13 cellular contexts compared by ENCODE assay signal in genomic region chr11:133078012-133078411, GRCh38.
DNase-seq lines count a peak whose midpoint lies in the region; ATAC-seq and TF ChIP-seq lines count a peak whose summit lies in the region.
"Had no signal": no experiment of that assay in that cellular context is flagged by ENCODE, and none has a peak within 500 bp of the region (broad histone marks: within the 10 kb centered on the region; RNA-seq: fewer than 3 reads in every experiment).

No MANE protein-coding gene starts in this region.

- no peak overlapping the region for H2AK5ac ChIP-seq in trophoblast cell (ENCODE audit: low read length)

- H3K4me3 ChIP-seq in SK-N-SH (ENCODE audit: low read depth in 2 of 2, low read length in 1 of 2) = no peak overlapping the region
- no peak overlapping the region for H3K4me3 ChIP-seq in trophoblast cell (ENCODE audit: low read depth, low read length)
- H3K4me3 ChIP-seq in ascending aorta = no peak overlapping the region
- H3K4me3 ChIP-seq: A549, GM23338, HAP-1 had no signal

- no peak for TF ChIP-seq EP300 in SK-N-SH (IDR thresholded peaks at IDR 0.05; ENCODE audit: borderline replicate concordance in 1 of 2, low read depth in 1 of 2, low read length in 1 of 2)

- no peak for TF ChIP-seq RAD21 in SK-N-SH (IDR thresholded peaks at IDR 0.05; ENCODE audit: low read length)

- peak overlapping the region; percentile 62 for H3K23ac ChIP-seq in trophoblast cell (ENCODE audit: low read length)

- H3K79me2 ChIP-seq in SK-N-SH (ENCODE audit: insufficient read depth) (no peaks in the 10 kb centered on the region), trophoblast cell (ENCODE audit: control insufficient read depth, insufficient read depth, low read length, poor library complexity) (no peaks in the 10 kb centered on the region)

- H3K4ac ChIP-seq in trophoblast cell (ENCODE audit: low read depth, low read length) = no peak overlapping the region

- H4K12ac ChIP-seq in trophoblast cell (ENCODE audit: low read depth, low read length) = no peak overlapping the region

- H2BK5ac ChIP-seq in trophoblast cell (ENCODE audit: low read depth, low read length, poor library complexity) = no peak overlapping the region

- no peak overlapping the region for H4K91ac ChIP-seq in trophoblast cell (ENCODE audit: low read depth, low read length)

- no peaks in the 10 kb centered on the region; a peak in 1 of 4 replicates for H3K4me1 ChIP-seq in SK-N-SH (ENCODE audit: control insufficient read depth in 1 of 2, insufficient read depth in 2 of 2, low read depth in 1 of 2, low read length in 1 of 2)
- no peaks in the 10 kb centered on the region for H3K4me1 ChIP-seq in trophoblast cell (ENCODE audit: control insufficient read depth in 1 of 2, insufficient read depth in 2 of 2, low read length in 2 of 2)
- H3K4me1 ChIP-seq in ascending aorta = no peaks in the 10 kb centered on the region
- H3K4me1 ChIP-seq: A549, Caco-2, HAP-1 had no signal

- H2AFZ ChIP-seq in SK-N-SH (ENCODE audit: low read depth) (0 out of 2 replicates have a peak overlapping the region, but pooled peaks have one; percentile 11), trophoblast cell (ENCODE audit: insufficient read depth, low read length, poor library complexity) (no peak overlapping the region)
- H2AFZ ChIP-seq: GM23338 had no signal

- WGBS in SK-N-SH (ENCODE audit: low lambda C conversion rate) = 18% methylated on average over 16 of the region's 16 CpGs
- no CpG with 5 or more reads among the region's 16 CpGs for WGBS in trophoblast cell (ENCODE audit: extremely low coverage, insufficient coverage, insufficient read length)

- H3K9me3 ChIP-seq in SK-N-SH (no peaks in the 10 kb centered on the region), trophoblast cell (ENCODE audit: insufficient read depth, low read depth, low read length) (peaks cover 4% of the 10 kb centered on the region), ascending aorta (no peaks in the 10 kb centered on the region)
- H3K9me3 ChIP-seq: A549, Caco-2, HAP-1 had no signal

- CTCF ChIA-PET in SK-N-SH (lab: Yijun Ruan, JAX) = interaction anchor here (0.6 to 8.6 kb wide), 34 partner anchors 9 to 1362 kb away, joined by 3 to 114 read pairs (median 4); no protein-coding TSS in a partner anchor

- H3F3A ChIP-seq in SK-N-SH (replicated peaks; ENCODE audit: insufficient read depth) = no peaks in the 10 kb centered on the region

- intact Hi-C loops in ascending aorta (cut with DNase I) = loop anchor here (5.0 kb wide), 1 partner anchor 759 kb away; no protein-coding TSS in a partner anchor

- H4K8ac ChIP-seq in trophoblast cell (ENCODE audit: low read depth, low read length) = no peak overlapping the region

- no peaks in the 10 kb centered on the region for H3K36me3 ChIP-seq in SK-N-SH (replicated peaks in 1 of 2; ENCODE audit: control insufficient read depth in 1 of 2, insufficient read depth in 2 of 2, low read length in 1 of 2)
- no peaks in the 10 kb centered on the region for H3K36me3 ChIP-seq in trophoblast cell (ENCODE audit: control insufficient read depth in 1 of 2, insufficient read depth in 2 of 2, low read length in 2 of 2)
- no peaks in the 10 kb centered on the region for H3K36me3 ChIP-seq in ascending aorta
- H3K36me3 ChIP-seq: HAP-1 had no signal

- H3K9me2 ChIP-seq in SK-N-SH = no peaks in the 10 kb centered on the region

- DNase-seq in NCI-H1417 (lab: John Stamatoyannopoulos, UW) (peak in 2 of 3 experiments; percentile 66 to 75), NCI-H1417 treated with DMSO at 0.1 percent for 48 hours (lab: John Stamatoyannopoulos, UW) (no peak), SK-N-SH (no peak), trophoblast cell (no peak), COR-L47 (lab: John Stamatoyannopoulos, UW) (no peak), ascending aorta (ENCODE audit: low spot score in 2 of 2) (no peak)
- DNase-seq: CD4-positive, alpha-beta memory T cell; GF-D8 had no signal

- H3K27ac ChIP-seq in SK-N-SH (ENCODE audit: low read depth in 2 of 2, low read length in 1 of 2) (no peak overlapping the region), trophoblast cell (ENCODE audit: low read depth, low read length) (no peak overlapping the region), ascending aorta (no peak overlapping the region)
- H3K27ac ChIP-seq: A549 had no signal

- TF ChIP-seq CTCF in SK-N-SH (IDR thresholded peaks at IDR 0.05) (no peak), ascending aorta (IDR thresholded peaks at IDR 0.05) (no peak)

- no peaks in the 10 kb centered on the region for H3K79me1 ChIP-seq in trophoblast cell (ENCODE audit: low read length)

- H3K27me3 ChIP-seq in SK-N-SH (ENCODE audit: insufficient read depth) (no peaks in the 10 kb centered on the region), trophoblast cell (ENCODE audit: insufficient read depth, low read length) (peaks cover 3% of the 10 kb centered on the region), ascending aorta (no peaks in the 10 kb centered on the region)

- no peak for ATAC-seq in SK-N-SH treated with all-trans-retinoic acid at 6 μM for 48 hours

- no peak overlapping the region for H2BK12ac ChIP-seq in trophoblast cell (ENCODE audit: low read length)

- no peaks in the 10 kb centered on the region for H4K20me1 ChIP-seq in SK-N-SH (ENCODE audit: insufficient read depth)

- H3K4me2 ChIP-seq in SK-N-SH (no peak overlapping the region), trophoblast cell (ENCODE audit: low read length) (no peak overlapping the region)
- H3K4me2 ChIP-seq: A549 had no signal

- POLR2A ChIA-PET in SK-N-SH (lab: Yijun Ruan, JAX) = no interaction called here

- no peak overlapping the region for H2BK120ac ChIP-seq in trophoblast cell (ENCODE audit: insufficient read depth, low read length, poor library complexity)

- H3K18ac ChIP-seq in trophoblast cell (ENCODE audit: low read length) = no peak overlapping the region

- no peak overlapping the region for H3K9ac ChIP-seq in SK-N-SH
- no peak overlapping the region for H3K9ac ChIP-seq in trophoblast cell (ENCODE audit: low read length)

- H3K14ac ChIP-seq in trophoblast cell (ENCODE audit: low read length) = no peak overlapping the region

TF ChIP-seq in SK-N-SH, 30 proteins besides CTCF, POLR2A, EP300 and RAD21 (continues in another document):
- no peak for TF ChIP-seq TCF12 (IDR thresholded peaks at IDR 0.05)
- TF ChIP-seq JUND (IDR thresholded peaks at IDR 0.05) = no peak
- TF ChIP-seq NFIC (IDR thresholded peaks at IDR 0.05; ENCODE audit: borderline replicate concordance) = no peak
- no peak for TF ChIP-seq EZH2phosphoT487 (IDR thresholded peaks at IDR 0.05; ENCODE audit: borderline replicate concordance, low read depth)
- TF ChIP-seq RCOR1 (IDR thresholded peaks at IDR 0.05; ENCODE audit: low read length) = no peak
- TF ChIP-seq, protein P1, sequence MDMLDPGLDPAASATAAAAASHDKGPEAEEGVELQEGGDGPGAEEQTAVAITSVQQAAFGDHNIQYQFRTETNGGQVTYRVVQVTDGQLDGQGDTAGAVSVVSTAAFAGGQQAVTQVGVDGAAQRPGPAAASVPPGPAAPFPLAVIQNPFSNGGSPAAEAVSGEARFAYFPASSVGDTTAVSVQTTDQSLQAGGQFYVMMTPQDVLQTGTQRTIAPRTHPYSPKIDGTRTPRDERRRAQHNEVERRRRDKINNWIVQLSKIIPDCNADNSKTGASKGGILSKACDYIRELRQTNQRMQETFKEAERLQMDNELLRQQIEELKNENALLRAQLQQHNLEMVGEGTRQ (IDR thresholded peaks at IDR 0.05; ENCODE audit: borderline replicate concordance, low read depth, low read length) = no peak
- TF ChIP-seq SMC3 (IDR thresholded peaks at IDR 0.05; ENCODE audit: low read depth, low read length) = no peak
- TF ChIP-seq YY1 (IDR thresholded peaks at IDR 0.05; ENCODE audit: low read depth) = no peak
- TF ChIP-seq TAF1 (IDR thresholded peaks at IDR 0.05; ENCODE audit: borderline replicate concordance, low read depth, low read length) = no peak
- no peak for TF ChIP-seq FOXM1 (IDR thresholded peaks at IDR 0.05; ENCODE audit: low read depth)

TF ChIP-seq in SK-N-SH treated with all-trans-retinoic acid at 6 μM for 48 hours, 23 proteins besides CTCF, POLR2A, EP300 and RAD21 (continues in another document):
- TF ChIP-seq GLIS3 (CRISPR knock-in tag; IDR thresholded peaks at IDR 0.05) (no peak), CREB5 (CRISPR knock-in tag; IDR thresholded peaks at IDR 0.05; ENCODE audit: low read depth) (no peak), CSDC2 (CRISPR knock-in tag; IDR thresholded peaks at IDR 0.05) (no peak), ARNTL (CRISPR knock-in tag; IDR thresholded peaks at IDR 0.05; ENCODE audit: borderline replicate concordance, low read depth) (no peak), PATZ1 (CRISPR knock-in tag; IDR thresholded peaks at IDR 0.05; ENCODE audit: borderline replicate concordance) (no peak), ZFP3 (CRISPR knock-in tag; IDR thresholded peaks at IDR 0.05) (no peak)

Comparison
In these comparisons a context has a peak if more than half of its experiments do, and no peak if none do; other contexts are left out.
1. DNase-seq: peak in NCI-H1417 (2 of 3); none in NCI-H1417 treated with DMSO at 0.1 percent for 48 hours (single experiment), SK-N-SH (single experiment), trophoblast cell (0 of 2), COR-L47 (single experiment) and ascending aorta (0 of 2).